33 cellular contexts compared by ENCODE assay signal in the genomic region with DNA sequence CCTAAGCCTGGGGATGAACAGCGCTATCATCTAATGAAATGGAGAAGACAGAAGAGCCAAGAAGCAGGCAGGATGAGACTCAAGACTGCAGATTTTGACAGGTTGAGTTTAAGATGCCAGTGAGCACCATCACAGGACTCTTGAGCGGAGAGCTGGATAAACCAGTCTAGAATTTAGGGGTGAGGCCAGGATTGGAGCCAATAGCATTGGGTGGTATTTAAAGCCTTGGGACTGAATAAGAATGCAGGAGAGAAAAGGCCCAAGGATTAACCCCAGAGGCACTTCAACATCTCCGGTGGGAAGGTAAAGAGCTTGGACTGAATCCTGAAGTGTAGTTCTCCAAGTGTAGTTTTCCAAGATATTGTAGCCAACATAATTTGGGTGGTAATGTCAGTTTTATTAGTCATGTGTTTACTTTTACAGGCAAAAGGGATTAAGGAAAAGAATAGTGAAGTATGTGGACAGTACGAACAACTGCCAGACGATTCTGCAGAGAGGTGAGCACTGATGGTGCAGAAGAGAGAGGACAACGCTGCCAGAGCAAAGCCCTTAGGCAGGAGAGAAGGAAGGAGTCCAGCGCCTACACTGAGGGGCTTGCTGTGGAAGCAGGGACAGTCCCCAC.
A peak's percentile ranks its signal among the peaks of the same experiment; 100 is the strongest.
DNase-seq lines count a peak whose midpoint lies in the region; ATAC-seq and TF ChIP-seq lines count a peak whose summit lies in the region.
"Had no signal": no experiment of that assay in that cellular context is flagged by ENCODE, and none has a peak within 500 bp of the region (broad histone marks: within the 10 kb centered on the region; RNA-seq: fewer than 3 reads in every experiment).

No MANE protein-coding gene starts in this region.

- no peak overlapping the region for H2AK5ac ChIP-seq in trophoblast cell (ENCODE audit: low read length)

- no peak overlapping the region for H3K9ac ChIP-seq in trophoblast cell (ENCODE audit: low read length)
- H3K9ac ChIP-seq in GM23248, result no peak overlapping the region
- H3K9ac ChIP-seq: KMS-11 had no signal

- H2BK120ac ChIP-seq in trophoblast cell (ENCODE audit: insufficient read depth, low read length, poor library complexity), result no peak overlapping the region

- H3K14ac ChIP-seq in trophoblast cell (ENCODE audit: low read length), result no peak overlapping the region

- H3K9me2 ChIP-seq in GM23248 (ENCODE audit: insufficient read depth), result no peaks in the 10 kb centered on the region

- H3K9me3 ChIP-seq in RWPE2 (ENCODE audit: severe bottlenecking) (no peaks in the 10 kb centered on the region), trophoblast cell (ENCODE audit: insufficient read depth, low read depth, low read length) (no peaks in the 10 kb centered on the region), GM23248 (ENCODE audit: low read depth) (no peaks in the 10 kb centered on the region)
- H3K9me3 ChIP-seq: esophagus muscularis mucosa, heart right ventricle, psoas muscle, transverse colon had no signal

- in situ Hi-C loops in GM23248 (cut with MboI), result no loop called here

- H3K18ac ChIP-seq in trophoblast cell (ENCODE audit: low read length), result no peak overlapping the region

- H4K12ac ChIP-seq in trophoblast cell (ENCODE audit: low read depth, low read length), result no peak overlapping the region

- no CpG with 5 or more reads among the region's 7 CpGs for WGBS in trophoblast cell (ENCODE audit: extremely low coverage, insufficient coverage, insufficient read length)
- 83 to 92% methylated on average over 7 of the region's 7 CpGs for WGBS in GM23248 (ENCODE audit: low coverage in 1 of 2, low lambda C conversion rate in 2 of 2, missing lambda C conversion rate in 2 of 2), 2 experiments

- peak; percentile 88 for ATAC-seq in RWPE2 (ENCODE audit: low read depth)
- ATAC-seq: activated CD4-positive, alpha-beta T cell treated with anti-CD3 and anti-CD28 coated beads for 36 hours; activated naive CD4-positive, alpha-beta T cell treated with anti-CD3 and anti-CD28 coated beads, Interleukin-2, amount 50 U/mL, for 72 hours; HCT116; heart right ventricle; naive thymus-derived CD4-positive, alpha-beta T cell; Panc1; psoas muscle had no signal

- peak; percentile 41 for DNase-seq in ELF-1 (ENCODE audit: low read depth, low spot score)
- no peak for DNase-seq in RWPE2 (ENCODE audit: low spot score)
- peak; percentile 56 for DNase-seq in epithelial cell of esophagus (ENCODE audit: low read depth)
- no peak for DNase-seq in trophoblast cell
- DNase-seq in D341Med (ENCODE audit: low spot score), result no peak
- DNase-seq in GM23248, result no peak
- no peak for DNase-seq in NCI-H128 (lab: John Stamatoyannopoulos, UW; ENCODE audit: unreplicated experiment)
- DNase-seq: activated CD4-positive, alpha-beta T cell treated with anti-CD3 and anti-CD28 coated beads for 36 hours; activated CD8-positive, alpha-beta memory T cell treated with anti-CD3 and anti-CD28 coated beads for 24 hours; activated effector memory CD4-positive, alpha-beta T cell treated with Interleukin-2 at 50 U/mL for 16 hours; activated T-cell treated with anti-CD3 and anti-CD28 coated beads for 4 hours; C1 segment of cervical spinal cord; central memory CD4-positive, alpha-beta T cell; COR-L47; DMS79 treated with DMSO at 0.1 percent for 48 hours; heart right ventricle; midbrain; MV-4-11; naive thymus-derived CD4-positive, alpha-beta T cell; NCI-H146; NCI-H2107; NCI-H345; NCI-H69; occipital lobe; psoas muscle; SHP77; stimulated activated CD4-positive, alpha-beta T cell treated with anti-CD3 and anti-CD28 coated beads, Interleukin-4, amount 100 ng/mL, for 24 hours; transverse colon had no signal

- H4K8ac ChIP-seq in trophoblast cell (ENCODE audit: low read depth, low read length), result no peak overlapping the region

- no peak overlapping the region for H2AFZ ChIP-seq in trophoblast cell (ENCODE audit: insufficient read depth, low read length, poor library complexity)
- H2AFZ ChIP-seq in GM23248, result no peak overlapping the region

- no peak overlapping the region for H4K91ac ChIP-seq in trophoblast cell (ENCODE audit: low read depth, low read length)

- no peaks in the 10 kb centered on the region for H3K79me2 ChIP-seq in trophoblast cell (ENCODE audit: control insufficient read depth, insufficient read depth, low read length, poor library complexity)
- H3K79me2 ChIP-seq in GM23248 (ENCODE audit: insufficient read depth), result no peaks in the 10 kb centered on the region

- no peak overlapping the region for H3K4me2 ChIP-seq in trophoblast cell (ENCODE audit: low read length)
- no peak overlapping the region for H3K4me2 ChIP-seq in GM23248 (ENCODE audit: unreplicated experiment)
- H3K4me2 ChIP-seq: KMS-11 had no signal

- no peak overlapping the region for H3K4ac ChIP-seq in trophoblast cell (ENCODE audit: low read depth, low read length)

- H4K20me1 ChIP-seq in GM23248 (ENCODE audit: insufficient read depth), result no peaks in the 10 kb centered on the region

- H3K27ac ChIP-seq in RWPE2 (ENCODE audit: poor library complexity, severe bottlenecking) (no peak overlapping the region), trophoblast cell (ENCODE audit: low read depth, low read length) (no peak overlapping the region), GM23248 (no peak overlapping the region)
- H3K27ac ChIP-seq: esophagus muscularis mucosa, heart right ventricle, KMS-11, psoas muscle, transverse colon had no signal

- H3K27me3 ChIP-seq in RWPE2 (ENCODE audit: insufficient read depth, poor library complexity, severe bottlenecking) (no peaks in the 10 kb centered on the region), trophoblast cell (ENCODE audit: insufficient read depth, low read length) (no peaks in the 10 kb centered on the region), GM23248 (replicated peaks; ENCODE audit: insufficient read depth) (no peaks in the 10 kb centered on the region)
- H3K27me3 ChIP-seq: esophagus muscularis mucosa, heart right ventricle, transverse colon had no signal

- H3K4me3 ChIP-seq in RWPE2 (ENCODE audit: severe bottlenecking) (no peak overlapping the region), epithelial cell of esophagus (ENCODE audit: low read length) (no peak overlapping the region), trophoblast cell (ENCODE audit: low read depth, low read length) (no peak overlapping the region), GM23248 (no peak overlapping the region)
- H3K4me3 ChIP-seq: esophagus muscularis mucosa, heart right ventricle, psoas muscle, transverse colon had no signal

- H2BK12ac ChIP-seq in trophoblast cell (ENCODE audit: low read length), result no peak overlapping the region

- H2BK5ac ChIP-seq in trophoblast cell (ENCODE audit: low read depth, low read length, poor library complexity), result no peak overlapping the region

- no peaks in the 10 kb centered on the region for H3K36me3 ChIP-seq in RWPE2 (ENCODE audit: low read depth)
- H3K36me3 ChIP-seq in trophoblast cell (ENCODE audit: control insufficient read depth in 1 of 2, insufficient read depth in 2 of 2, low read length in 2 of 2), result no peaks in the 10 kb centered on the region
- no peaks in the 10 kb centered on the region for H3K36me3 ChIP-seq in GM23248 (ENCODE audit: low read depth)
- H3K36me3 ChIP-seq: esophagus muscularis mucosa, transverse colon had no signal

- H3K4me1 ChIP-seq in RWPE2 (ENCODE audit: insufficient read depth, poor library complexity, severe bottlenecking), result no peaks in the 10 kb centered on the region
- peaks cover 4 to 6% of the 10 kb centered on the region in 2 experiments for H3K4me1 ChIP-seq in trophoblast cell (ENCODE audit: control insufficient read depth in 1 of 2, insufficient read depth in 2 of 2, low read length in 2 of 2)
- H3K4me1 ChIP-seq in GM23248 (ENCODE audit: insufficient read depth), result no peaks in the 10 kb centered on the region
- H3K4me1 ChIP-seq: psoas muscle had no signal

- no peaks in the 10 kb centered on the region for H3K79me1 ChIP-seq in trophoblast cell (ENCODE audit: low read length)

- TF ChIP-seq CTCF in RWPE2 (IDR thresholded peaks at IDR 0.05; ENCODE audit: poor library complexity, severe bottlenecking), result no peak
- no peak for TF ChIP-seq CTCF in epithelial cell of esophagus (IDR thresholded peaks at IDR 0.05; ENCODE audit: insufficient read depth, low read depth, low read length, missing control alignments)

- no peaks in the 10 kb centered on the region for H3F3A ChIP-seq in GM23248 (ENCODE audit: insufficient read depth)

- H3K23ac ChIP-seq in trophoblast cell (ENCODE audit: low read length), result peak overlapping the region; percentile 20

Comparison
In these comparisons a context has a peak if more than half of its experiments do, and no peak if none do; other contexts are left out.
1. DNase-seq: peak in ELF-1 (single experiment) and epithelial cell of esophagus (single experiment); none in RWPE2 (single experiment), trophoblast cell (0 of 2), D341Med (single experiment), GM23248 (single experiment) and NCI-H128 (single experiment).